1 cellular context compared by ENCODE assay signal in genomic region chr2:112772322-112772721, GRCh38.
TF ChIP-seq lines count a peak whose summit lies in the region.

No MANE protein-coding gene starts in this region.

TF ChIP-seq in K562, 482 proteins besides CTCF, POLR2A, EP300 and RAD21:
- no peak for TF ChIP-seq ZKSCAN8 (CRISPR knock-in tag; IDR thresholded peaks at IDR 0.05)
- TF ChIP-seq COPS2 (conservative IDR thresholded peaks at IDR 0.05), result no peak
- TF ChIP-seq, protein P1, sequence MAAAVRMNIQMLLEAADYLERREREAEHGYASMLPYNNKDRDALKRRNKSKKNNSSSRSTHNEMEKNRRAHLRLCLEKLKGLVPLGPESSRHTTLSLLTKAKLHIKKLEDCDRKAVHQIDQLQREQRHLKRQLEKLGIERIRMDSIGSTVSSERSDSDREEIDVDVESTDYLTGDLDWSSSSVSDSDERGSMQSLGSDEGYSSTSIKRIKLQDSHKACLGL (CRISPR knock-in tag; IDR thresholded peaks at IDR 0.05; ENCODE audit: borderline replicate concordance, poor library complexity, severe bottlenecking), result no peak
- no peak for TF ChIP-seq ZNF384 (IDR thresholded peaks at IDR 0.05; ENCODE audit: low read depth, low read length)
- peak; percentile 54 for TF ChIP-seq ELF1 (tag; IDR thresholded peaks at IDR 0.05)
- TF ChIP-seq HNRNPH1 (optimal IDR thresholded peaks at IDR 0.05; ENCODE audit: low read depth, low read length), result no peak
- TF ChIP-seq NCOA2 (IDR thresholded peaks at IDR 0.05; ENCODE audit: partially characterized antibody in 2 of 2), result no peak
- TF ChIP-seq ELK3 (CRISPR knock-in tag; IDR thresholded peaks at IDR 0.05), result no peak
- TF ChIP-seq ZNF584 (CRISPR knock-in tag; IDR thresholded peaks at IDR 0.05; ENCODE audit: low read depth), result no peak
- no peak for TF ChIP-seq ZNF23 (CRISPR knock-in tag; IDR thresholded peaks at IDR 0.05)
- no peak for TF ChIP-seq HNRNPUL1 (IDR thresholded peaks at IDR 0.05; ENCODE audit: low read length)
- peak; percentile 74; the same call in 1 of the 2 replicates for TF ChIP-seq SPI1 (IDR thresholded peaks at IDR 0.05; ENCODE audit: borderline replicate concordance, low read depth, low read length)
- TF ChIP-seq, protein P2, sequence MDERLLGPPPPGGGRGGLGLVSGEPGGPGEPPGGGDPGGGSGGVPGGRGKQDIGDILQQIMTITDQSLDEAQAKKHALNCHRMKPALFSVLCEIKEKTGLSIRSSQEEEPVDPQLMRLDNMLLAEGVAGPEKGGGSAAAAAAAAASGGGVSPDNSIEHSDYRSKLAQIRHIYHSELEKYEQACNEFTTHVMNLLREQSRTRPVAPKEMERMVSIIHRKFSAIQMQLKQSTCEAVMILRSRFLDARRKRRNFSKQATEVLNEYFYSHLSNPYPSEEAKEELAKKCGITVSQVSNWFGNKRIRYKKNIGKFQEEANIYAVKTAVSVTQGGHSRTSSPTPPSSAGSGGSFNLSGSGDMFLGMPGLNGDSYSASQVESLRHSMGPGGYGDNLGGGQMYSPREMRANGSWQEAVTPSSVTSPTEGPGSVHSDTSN (CRISPR knock-in tag; IDR thresholded peaks at IDR 0.05; ENCODE audit: low read depth), result no peak
- TF ChIP-seq, protein P2 (tag; conservative IDR thresholded peaks at IDR 0.05; ENCODE audit: low read depth), result no peak
- no peak for TF ChIP-seq ZNF57 (CRISPR knock-in tag; IDR thresholded peaks at IDR 0.05)
